Comparison of ENCODE assay signal across 34 cellular contexts in the genomic region with DNA sequence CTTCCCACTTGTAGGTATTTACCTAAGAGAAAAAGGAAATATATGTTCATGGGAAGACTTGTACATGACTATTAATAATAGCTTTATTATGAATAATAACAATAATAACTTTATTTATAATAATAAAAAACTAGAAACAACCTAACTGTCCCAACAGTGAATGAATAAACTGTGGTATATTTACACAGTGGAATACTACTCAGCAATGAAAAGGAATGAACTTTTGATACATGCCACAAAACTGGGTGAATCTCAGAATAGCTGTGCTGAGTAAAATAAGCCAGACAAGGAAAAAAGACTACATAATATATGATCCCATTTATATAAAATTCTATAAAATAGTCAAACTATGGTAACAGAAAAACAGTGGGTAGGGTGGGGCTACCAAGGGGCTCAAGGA.
A peak's percentile ranks its signal among the peaks of the same experiment; 100 is the strongest.
DNase-seq lines count a peak whose midpoint lies in the region; ATAC-seq, FAIRE-seq and TF ChIP-seq lines count a peak whose summit lies in the region.
"Had no signal": no experiment of that assay in that cellular context is flagged by ENCODE, and none has a peak within 500 bp of the region (broad histone marks: within the 10 kb centered on the region; RNA-seq: fewer than 3 reads in every experiment).

No MANE protein-coding gene starts in this region.

- H3K4me2 ChIP-seq in SK-N-SH = no peak overlapping the region
- H3K4me2 ChIP-seq in K562 (ENCODE audit: insufficient read depth, low read length) = no peak overlapping the region
- H3K4me2 ChIP-seq: A549; BLaER1; BLaER1 treated with 17β-estradiol and CSF1 and Interleukin-3, amounts not matched to agents 10 nM and 100 nM had no signal

- in situ Hi-C loops in K562 (cut with MboI) = loop anchor here (5.0 kb wide), 1 partner anchor 42 kb away; no protein-coding TSS in a partner anchor

- H3K27me3 ChIP-seq in SK-N-SH (ENCODE audit: insufficient read depth) (no peaks in the 10 kb centered on the region), K562 (ENCODE audit: control insufficient read depth in 2 of 2, insufficient read depth in 2 of 2, low read length in 2 of 2) (no peaks in the 10 kb centered on the region), gastroesophageal sphincter (no peaks in the 10 kb centered on the region)
- H3K27me3 ChIP-seq: BE2C; BLaER1; BLaER1 treated with 17β-estradiol and CSF1 and Interleukin-3, amounts not matched to agents 10 nM and 100 nM had no signal

- H3K9me2 ChIP-seq in SK-N-SH = no peaks in the 10 kb centered on the region

- intact Hi-C loops in K562 (cut with micrococcal nuclease) = no loop called here

- H3F3A ChIP-seq in SK-N-SH (replicated peaks; ENCODE audit: insufficient read depth) = peaks cover 14% of the 10 kb centered on the region

- H3K9me3 ChIP-seq in SK-N-SH = no peaks in the 10 kb centered on the region
- H3K9me3 ChIP-seq in HEK293 (ENCODE audit: control insufficient read depth, insufficient read depth, low read depth, low read length) = no peaks in the 10 kb centered on the region
- no peaks in the 10 kb centered on the region for H3K9me3 ChIP-seq in K562 (replicated peaks; ENCODE audit: control insufficient read depth, insufficient read depth, low read depth, low read length)
- H3K9me3 ChIP-seq in gastroesophageal sphincter = no peaks in the 10 kb centered on the region
- H3K9me3 ChIP-seq: A549, BE2C, Caco-2 had no signal

- TF ChIP-seq EP300 in SK-N-SH (IDR thresholded peaks at IDR 0.05; ENCODE audit: borderline replicate concordance in 1 of 2, low read depth in 1 of 2, low read length in 1 of 2) (no peak), K562 (IDR thresholded peaks at IDR 0.05; ENCODE audit: low read length) (no peak), gastroesophageal sphincter (IDR thresholded peaks at IDR 0.05) (no peak)

- H2AFZ ChIP-seq in SK-N-SH (ENCODE audit: low read depth) = no peak overlapping the region
- no peak overlapping the region for H2AFZ ChIP-seq in K562 (ENCODE audit: low read depth, low read length)

- DNase-seq in SK-N-SH (no peak), K562 (ENCODE audit: extremely low read depth in 1 of 4, low spot score in 3 of 4) (no peak), OCI-M2 (lab: John Stamatoyannopoulos, UW; ENCODE audit: unreplicated experiment) (no peak), HCEC 1CT (no peak)
- DNase-seq: 8988T; ACHN; AML-193; BE2C; C1 segment of cervical spinal cord; Caco-2; Calu3; CD4-positive, alpha-beta memory T cell; CD4-positive, alpha-beta T cell; CD4-positive, CD25-positive, alpha-beta regulatory T cell; CD8-positive, alpha-beta memory T cell; CD8-positive, alpha-beta T cell; COR-L47; DMS 273 treated with DMSO at 0.1 percent for 48 hours; DMS153; DMS53; DMS79; DMS79 treated with DMSO at 0.1 percent for 48 hours; DND-41; EL had no signal

- no TSS peak for BruUV-seq in K562 (replicated peaks; lab: Mats Ljungman, UMichigan)

- POLR2A ChIA-PET in SK-N-SH (lab: Yijun Ruan, JAX) = no interaction called here
- POLR2A ChIA-PET in HEK293 (lab: Yijun Ruan, JAX) = no interaction called here
- POLR2A ChIA-PET in K562 (lab: Yijun Ruan, JAX) = no interaction called here

- TF ChIP-seq POLR2A in K562 (conservative IDR thresholded peaks at IDR 0.05) = no peak
- no peak for TF ChIP-seq POLR2A in gastroesophageal sphincter (IDR thresholded peaks at IDR 0.05)

- no peak for TF ChIP-seq RAD21 in SK-N-SH (IDR thresholded peaks at IDR 0.05; ENCODE audit: low read length)
- TF ChIP-seq RAD21 in K562 (CRISPR knock-in tag; conservative IDR thresholded peaks at IDR 0.05 in 1 of 2, IDR thresholded peaks at IDR 0.05 in 1 of 2) = no peak

- no peaks in the 10 kb centered on the region for H4K20me1 ChIP-seq in SK-N-SH (ENCODE audit: insufficient read depth)
- no peaks in the 10 kb centered on the region for H4K20me1 ChIP-seq in K562 (replicated peaks; ENCODE audit: control insufficient read depth, insufficient read depth, low read length)
- H4K20me1 ChIP-seq: BLaER1; BLaER1 treated with 17β-estradiol and CSF1 and Interleukin-3, amounts not matched to agents 10 nM and 100 nM had no signal

- TF ChIP-seq CTCF in SK-N-SH (IDR thresholded peaks at IDR 0.05) (no peak), HEK293 (tag by site-specific recombination; IDR thresholded peaks at IDR 0.05) (no peak), K562 (IDR thresholded peaks at IDR 0.05 in 2 of 3, conservative IDR thresholded peaks at IDR 0.05 in 1 of 3; ENCODE audit: insufficient read depth in 2 of 3, low read depth in 1 of 3, low read length in 3 of 3) (no peak), gastroesophageal sphincter (IDR thresholded peaks at IDR 0.05) (no peak)

- H3K9ac ChIP-seq in SK-N-SH = no peak overlapping the region
- no peak overlapping the region for H3K9ac ChIP-seq in K562 (ENCODE audit: insufficient read depth in 1 of 2, low read depth in 2 of 2, low read length in 2 of 2)
- H3K9ac ChIP-seq: BLaER1; BLaER1 treated with 17β-estradiol and CSF1 and Interleukin-3, amounts not matched to agents 10 nM and 100 nM had no signal

- ATAC-seq in SK-N-SH treated with all-trans-retinoic acid at 6 μM for 48 hours (no peak), K562 (no peak), gastroesophageal sphincter (no peak)
- ATAC-seq: A549; CD8-positive, alpha-beta T cell had no signal

- H3K4me3 ChIP-seq in SK-N-SH (ENCODE audit: low read depth in 2 of 2, low read length in 1 of 2) (no peak overlapping the region), HEK293 (ENCODE audit: low read depth, low read length) (no peak overlapping the region), K562 (no peak overlapping the region), gastroesophageal sphincter (no peak overlapping the region)
- H3K4me3 ChIP-seq: A549; BLaER1; BLaER1 treated with 17β-estradiol and CSF1 and Interleukin-3, amounts not matched to agents 10 nM and 100 nM had no signal

- H3K27ac ChIP-seq in SK-N-SH (ENCODE audit: low read depth in 2 of 2, low read length in 1 of 2) (no peak overlapping the region), HEK293 (ENCODE audit: extremely low read depth, low read depth, low read length) (no peak overlapping the region), K562 (ENCODE audit: extremely low read depth, low read depth, low read length) (no peak overlapping the region), gastroesophageal sphincter (no peak overlapping the region)
- H3K27ac ChIP-seq: 22Rv1; A549; BLaER1; BLaER1 treated with 17β-estradiol and CSF1 and Interleukin-3, amounts not matched to agents 10 nM and 100 nM; C4-2B had no signal

- FAIRE-seq in A204.1 (lab: Jason Lieb, UNC) (peak; percentile 43), K562 (lab: Jason Lieb, UNC) (no peak)
- FAIRE-seq: A549, D721Med had no signal

- H3K36me3 ChIP-seq in SK-N-SH (replicated peaks in 1 of 2; ENCODE audit: control insufficient read depth in 1 of 2, insufficient read depth in 2 of 2, low read length in 1 of 2) (peaks cover 5 to 21% of the 10 kb centered on the region in 2 experiments), HEK293 (ENCODE audit: control insufficient read depth in 2 of 2, insufficient read depth in 1 of 2, low read length in 2 of 2) (no peaks in the 10 kb centered on the region; a peak in 1 of 3 replicates), K562 (ENCODE audit: control insufficient read depth, insufficient read depth, low read length) (no peaks in the 10 kb centered on the region), gastroesophageal sphincter (peaks cover 0 to 20% of the 10 kb centered on the region in 2 donors)

- H3K9me1 ChIP-seq in K562 (ENCODE audit: control insufficient read depth, insufficient read depth, low read length) = no peaks in the 10 kb centered on the region

- H3K79me2 ChIP-seq in SK-N-SH (ENCODE audit: insufficient read depth) (no peaks in the 10 kb centered on the region), K562 (ENCODE audit: control insufficient read depth, insufficient read depth, low read length) (no peaks in the 10 kb centered on the region)

- H3K4me1 ChIP-seq in SK-N-SH (ENCODE audit: control insufficient read depth in 1 of 2, insufficient read depth in 2 of 2, low read depth in 1 of 2, low read length in 1 of 2) (no peaks in the 10 kb centered on the region; a peak in 1 of 4 replicates), HEK293 (ENCODE audit: control insufficient read depth, insufficient read depth, low read length) (no peaks in the 10 kb centered on the region), K562 (replicated peaks in 1 of 2; ENCODE audit: control insufficient read depth in 2 of 2, insufficient read depth in 2 of 2, low read length in 2 of 2) (no peaks in the 10 kb centered on the region), gastroesophageal sphincter (no peaks in the 10 kb centered on the region)
- H3K4me1 ChIP-seq: A549; BE2C; BLaER1; BLaER1 treated with 17β-estradiol and CSF1 and Interleukin-3, amounts not matched to agents 10 nM and 100 nM; Caco-2 had no signal

- CTCF ChIA-PET in SK-N-SH (lab: Yijun Ruan, JAX) = interaction anchor here (1.1 kb wide), 1 partner anchor 19 kb away, joined by 3 read pairs; no protein-coding TSS in a partner anchor
- CTCF ChIA-PET in HEK293 (lab: Yijun Ruan, JAX) = interaction anchor here (1.0 kb wide), 1 partner anchor 18 kb away, joined by 4 read pairs; no protein-coding TSS in a partner anchor
- CTCF ChIA-PET in K562 (lab: Yijun Ruan, JAX; ENCODE audit: low intra/inter-chr PET ratio) = no interaction called here

TF ChIP-seq in SK-N-SH treated with all-trans-retinoic acid at 6 μM for 48 hours, 23 proteins besides CTCF, POLR2A, EP300 and RAD21 (continues in another document):
- peak; percentile 69 for TF ChIP-seq ZNF8 (CRISPR knock-in tag; IDR thresholded peaks at IDR 0.05)
- no peak for TF ChIP-seq ESRRG (CRISPR knock-in tag; IDR thresholded peaks at IDR 0.05)

TF ChIP-seq in SK-N-SH, 30 proteins besides CTCF, POLR2A, EP300 and RAD21 (continues in another document):
- TF ChIP-seq GATA2 (CRISPR knock-in tag; IDR thresholded peaks at IDR 0.05) = no peak
- no peak for TF ChIP-seq ELF1 (IDR thresholded peaks at IDR 0.05)
- TF ChIP-seq MXI1 (IDR thresholded peaks at IDR 0.05; ENCODE audit: low read depth, low read length) = no peak

TF ChIP-seq in HEK293, 187 proteins besides CTCF, POLR2A, EP300 and RAD21 (continues in another document):
- no peak for TF ChIP-seq ZSCAN16 (tag by site-specific recombination; IDR thresholded peaks at IDR 0.05)

TF ChIP-seq in K562, 482 proteins besides CTCF, POLR2A, EP300 and RAD21 (continues in another document):
- TF ChIP-seq ZNF778 (CRISPR knock-in tag; IDR thresholded peaks at IDR 0.05) = no peak
- no peak for TF ChIP-seq BRF2 (IDR thresholded peaks at IDR 0.05; ENCODE audit: borderline replicate concordance, insufficient read depth, insufficient read length)
- peak; percentile 87 for TF ChIP-seq ZNF146 (CRISPR knock-in tag; IDR thresholded peaks at IDR 0.05; ENCODE audit: unreplicated experiment)
- no peak for TF ChIP-seq EHMT2 (IDR thresholded peaks at IDR 0.05)
